ENCODE assay signal across 13 cellular contexts in genomic region chr7:130182990-130183389, GRCh38. TPM values are rescaled to one million over a fixed set of nuclear protein-coding genes. Genes with fewer than 3 reads are reported as not detected.
A peak's percentile ranks its signal among the peaks of the same experiment; 100 is the strongest.
DNase-seq lines count a peak whose midpoint lies in the region; ATAC-seq and TF ChIP-seq lines count a peak whose summit lies in the region.
"Had no signal": no experiment of that assay in that cellular context is flagged by ENCODE, and none has a peak within 500 bp of the region (broad histone marks: within the 10 kb centered on the region; RNA-seq: fewer than 3 reads in every experiment).

No MANE protein-coding gene starts in this region.

- H3K4me3 ChIP-seq in GM12865 (ENCODE audit: low read depth, low read length) (no peak overlapping the region), gastrocnemius medialis (no peak overlapping the region)
- H3K4me3 ChIP-seq: vagina had no signal

- no peak overlapping the region for H3K27ac ChIP-seq in gastrocnemius medialis
- H3K27ac ChIP-seq: vagina had no signal

- peak; percentile 58 for DNase-seq in GM12865 (ENCODE audit: low read depth)
- DNase-seq in NCI-H524 (lab: John Stamatoyannopoulos, UW) = no peak
- DNase-seq in NCI-H446 treated with DMSO at 0.1 percent for 48 hours (lab: John Stamatoyannopoulos, UW) = no peak
- DNase-seq in DMS 273 treated with DMSO at 0.1 percent for 48 hours (lab: John Stamatoyannopoulos, UW) = no peak
- DNase-seq in gastrocnemius medialis = no peak
- DNase-seq: activated CD4-positive, alpha-beta T cell treated with anti-CD3 and anti-CD28 coated beads, Interleukin-2, amount 50 U/mL, for 1 hour; AML-193; NCI-H345 had no signal

- TF ChIP-seq CTCF in GM12865 (IDR thresholded peaks at IDR 0.05; ENCODE audit: insufficient read depth, low read depth, low read length, missing control alignments) = no peak
- TF ChIP-seq CTCF in gastrocnemius medialis (IDR thresholded peaks at IDR 0.05 in 4 of 5, conservative IDR thresholded peaks at IDR 0.05 in 1 of 5) = no peak

- no peaks in the 10 kb centered on the region for H3K27me3 ChIP-seq in gastrocnemius medialis
- H3K27me3 ChIP-seq: vagina had no signal

- peak; percentile 57 for ATAC-seq in GM18909 (IDR thresholded peaks at IDR 0.05; ENCODE audit: poor library complexity, unreplicated experiment)
- peak; percentile 78 for ATAC-seq in HG02588 (IDR thresholded peaks at IDR 0.05; ENCODE audit: unreplicated experiment)
- ATAC-seq in HG03460 (IDR thresholded peaks at IDR 0.05; ENCODE audit: unreplicated experiment) = peak; percentile 83
- ATAC-seq in gastrocnemius medialis = no peak

- in situ Hi-C loops in gastrocnemius medialis (cut with MboI; ENCODE audit: low sequenced_read_pairs in 4 of 4) = no loop called here

- H3K9me3 ChIP-seq in gastrocnemius medialis = no peaks in the 10 kb centered on the region
- H3K9me3 ChIP-seq: vagina had no signal

- H3K36me3 ChIP-seq in gastrocnemius medialis = peaks cover 0 to 46% of the 10 kb centered on the region in 2 donors

- intact Hi-C loops in gastrocnemius medialis (cut with DNase I; ENCODE audit: low total_unique reads) = no loop called here

- TF ChIP-seq POLR2A in gastrocnemius medialis (IDR thresholded peaks at IDR 0.05) = no peak

- H3K4me1 ChIP-seq in gastrocnemius medialis = no peaks in the 10 kb centered on the region
- H3K4me1 ChIP-seq: vagina had no signal

RNA-seq across cellular contexts. Expression of gene TMEM209, which starts 22.2 kb away (rescaled TPM):
- 10 to 100 TPM in 2 of 4 donors, 1 to 10 TPM in 2; 5.4 to 14.0 (median 9.9) TPM for total RNA-seq in gastrocnemius medialis

RNA-seq across cellular contexts. Expression of gene SSMEM1, which starts 24.7 kb away (rescaled TPM):
- not detected for total RNA-seq in gastrocnemius medialis
- total RNA-seq: astrocyte, vagina had no signal

Comparison
In these comparisons a context has a peak if more than half of its experiments do, and no peak if none do; other contexts are left out.
1. ATAC-seq: peak in GM18909 (single experiment), HG02588 (single experiment) and HG03460 (single experiment); none in gastrocnemius medialis (0 of 2).